In the genomic region with DNA sequence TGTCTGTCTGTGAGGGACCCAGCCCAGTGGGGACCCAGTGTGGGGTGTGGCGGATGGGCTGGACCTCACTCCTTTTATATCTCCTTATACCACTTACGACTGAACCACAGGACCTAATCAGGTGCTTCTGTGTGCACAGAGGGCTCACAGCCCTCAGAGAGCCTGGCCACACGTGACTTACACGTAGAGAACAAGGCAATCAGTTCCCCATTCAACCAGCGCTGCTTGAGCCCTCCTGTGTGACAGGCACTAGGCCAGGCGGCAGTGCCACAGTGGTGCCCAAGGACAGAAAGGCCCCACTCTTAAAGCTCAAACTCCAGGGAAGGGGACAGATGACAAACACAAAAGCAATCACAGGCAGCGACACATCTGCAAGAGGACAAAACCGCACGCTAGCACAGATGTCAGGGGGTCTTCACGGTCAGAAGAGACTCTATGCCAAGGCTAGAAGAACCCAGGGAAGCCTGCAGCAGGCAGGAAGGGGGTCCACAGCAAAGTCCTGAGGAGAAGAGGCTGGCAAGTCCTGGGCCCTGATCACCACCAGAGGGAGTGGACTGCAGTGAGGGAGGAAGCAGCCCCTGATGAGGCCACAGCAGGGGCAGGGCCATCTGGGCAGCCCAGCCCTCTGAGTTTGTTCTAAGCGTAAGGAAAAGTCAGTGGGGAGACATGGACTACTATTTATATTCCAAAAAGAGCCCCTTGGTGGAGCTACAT, we compare ENCODE assay signal across 9 cellular contexts. TPM values are rescaled to one million over a fixed set of nuclear protein-coding genes. Genes with fewer than 3 reads are reported as not detected.
A peak's percentile ranks its signal among the peaks of the same experiment; 100 is the strongest.
DNase-seq lines count a peak whose midpoint lies in the region; ATAC-seq and TF ChIP-seq lines count a peak whose summit lies in the region.
"Had no signal": no experiment of that assay in that cellular context is flagged by ENCODE, and none has a peak within 500 bp of the region (broad histone marks: within the 10 kb centered on the region; RNA-seq: fewer than 3 reads in every experiment).

No MANE protein-coding gene starts in this region.

- H3K79me2 ChIP-seq in mesendoderm (ENCODE audit: control insufficient read depth, insufficient read depth, low read length), result no peaks in the 10 kb centered on the region

- intact Hi-C loops in CD4-positive, alpha-beta memory T cell (cut with micrococcal nuclease), result no loop called here

- H3K4me2 ChIP-seq in mesendoderm (ENCODE audit: low read length), result no peak overlapping the region

- CTCF ChIA-PET in CD4-positive, alpha-beta memory T cell (lab: Charles Lee; ENCODE audit: partially characterized antibody), result interaction anchor here (1.0 kb wide), 1 partner anchor 48 kb away, joined by 3 read pairs; no protein-coding TSS in a partner anchor

- H4K8ac ChIP-seq in mesendoderm (ENCODE audit: low read depth, low read length), result no peak overlapping the region

- no peaks in the 10 kb centered on the region for H3K9me3 Mint-ChIP-seq in CD4-positive, alpha-beta memory T cell

- no peak overlapping the region for H3K56ac ChIP-seq in mesendoderm (ENCODE audit: low read length)

- peak overlapping the region in 1 of 8 donors; percentile 49 for H3K4me3 Mint-ChIP-seq in CD4-positive, alpha-beta memory T cell

- H3K27ac Mint-ChIP-seq in CD4-positive, alpha-beta memory T cell, result peak overlapping the region in 6 of 7 donors; percentile 1 to 83 (median 41)

- H2BK5ac ChIP-seq in mesendoderm (ENCODE audit: low read length), result no peak overlapping the region

- no peak overlapping the region for H3K18ac ChIP-seq in mesendoderm (ENCODE audit: low read length)

- H3K23ac ChIP-seq in mesendoderm (ENCODE audit: low read length), result no peak overlapping the region

- peak; percentile 57 for TF ChIP-seq CTCF in brain microvascular endothelial cell (IDR thresholded peaks at IDR 0.05; ENCODE audit: low read depth, low read length, missing control alignments)

- H3K9ac ChIP-seq in mesendoderm (ENCODE audit: low read length), result no peak overlapping the region

- POLR2A ChIA-PET in CD4-positive, alpha-beta memory T cell (lab: Charles Lee; ENCODE audit: partially characterized antibody), result no interaction called here

- H3K27ac ChIP-seq in CD4-positive, alpha-beta memory T cell (ENCODE audit: low read depth, low read length), result no peak overlapping the region
- no peak overlapping the region for H3K27ac ChIP-seq in brain microvascular endothelial cell
- H3K27ac ChIP-seq in mesendoderm (ENCODE audit: low read depth, low read length), result no peak overlapping the region

- peaks cover 7% of the 10 kb centered on the region for H3K79me1 ChIP-seq in mesendoderm (ENCODE audit: low read length)

- peaks cover 7% of the 10 kb centered on the region for H3K36me3 ChIP-seq in CD4-positive, alpha-beta memory T cell (ENCODE audit: insufficient read depth, low read length)
- H3K36me3 ChIP-seq in brain microvascular endothelial cell (replicated peaks) (peaks cover 4% of the 10 kb centered on the region), mesendoderm (ENCODE audit: control insufficient read depth, insufficient read depth, low read length) (no peaks in the 10 kb centered on the region)

- no peaks in the 10 kb centered on the region for H3K27me3 ChIP-seq in CD4-positive, alpha-beta memory T cell (ENCODE audit: insufficient read depth, low read length)
- no peaks in the 10 kb centered on the region for H3K27me3 ChIP-seq in brain microvascular endothelial cell (replicated peaks)
- H3K27me3 ChIP-seq in mesendoderm (ENCODE audit: insufficient read depth, low read length, poor library complexity), result no peaks in the 10 kb centered on the region

- H3K36me3 Mint-ChIP-seq in CD4-positive, alpha-beta memory T cell, result peaks cover 56 to 69% of the 10 kb centered on the region in 2 donors

- H3K9me3 ChIP-seq in CD4-positive, alpha-beta memory T cell (ENCODE audit: control insufficient read depth in 1 of 2, low read length in 2 of 2), result no peaks in the 10 kb centered on the region

- no peak overlapping the region for H3K4me3 ChIP-seq in CD4-positive, alpha-beta memory T cell (ENCODE audit: low read length in 2 of 2)
- H3K4me3 ChIP-seq in brain microvascular endothelial cell (ENCODE audit: low read depth, low read length), result no peak overlapping the region
- no peak overlapping the region for H3K4me3 ChIP-seq in mesendoderm (ENCODE audit: low read length)

- peaks cover 33% of the 10 kb centered on the region for H3K4me1 ChIP-seq in CD4-positive, alpha-beta memory T cell (ENCODE audit: insufficient read depth, low read length)
- H3K4me1 ChIP-seq in mesendoderm (ENCODE audit: control insufficient read depth, low read depth, low read length), result no peaks in the 10 kb centered on the region

- no peak overlapping the region for H4K5ac ChIP-seq in mesendoderm (ENCODE audit: low read length)

- DNase-seq in CD4-positive, alpha-beta memory T cell, result no peak
- DNase-seq in brain microvascular endothelial cell (no peak), mesendoderm (peak; percentile 75), HPDE6-E6E7 (ENCODE audit: extremely low spot score) (no peak), NCI-H2081 treated with DMSO at 0.1 percent for 48 hours (lab: John Stamatoyannopoulos, UW) (no peak)
- DNase-seq: T1000 had no signal

- in situ Hi-C loops in brain microvascular endothelial cell (cut with HindIII; ENCODE audit: low pct_ligation_motif_present, low sequenced_read_pairs), result no loop called here

- H3K27me3 Mint-ChIP-seq in CD4-positive, alpha-beta memory T cell, result no peaks in the 10 kb centered on the region

- no peak overlapping the region for H2AK5ac ChIP-seq in mesendoderm (ENCODE audit: low read length)

- H2BK120ac ChIP-seq in mesendoderm (ENCODE audit: low read depth, low read length), result no peak overlapping the region

- peaks cover 35 to 56% (median 45%) of the 10 kb centered on the region in 4 donors for H3K4me1 Mint-ChIP-seq in CD4-positive, alpha-beta memory T cell

- ATAC-seq in HG02610 (IDR thresholded peaks at IDR 0.05; ENCODE audit: unreplicated experiment) (peak; percentile 6), HG03469 (IDR thresholded peaks at IDR 0.05; ENCODE audit: unreplicated experiment) (no peak), HG03439 (IDR thresholded peaks at IDR 0.05; ENCODE audit: unreplicated experiment) (no peak)

- WGBS in mesendoderm (ENCODE audit: extremely low coverage, insufficient coverage, low lambda C conversion rate), result no CpG with 5 or more reads among the region's 11 CpGs

- no peak overlapping the region for H3K4ac ChIP-seq in mesendoderm (ENCODE audit: low read depth, low read length)

- no peak overlapping the region for H2BK15ac ChIP-seq in mesendoderm (replicated peaks; ENCODE audit: low read depth)

RNA-seq across cellular contexts. Expression of a gene that starts 39.3 kb away (rescaled TPM):
- total RNA-seq in CD4-positive, alpha-beta memory T cell, result 10 to 100 TPM; 62.1 to 66.9 TPM
- 10 to 100 TPM; 37.4 to 49.4 TPM for polyA plus RNA-seq in CD4-positive, alpha-beta memory T cell
- polyA plus RNA-seq in mesendoderm (2013, experiment 1 of 2), result 50.4 TPM
- polyA plus RNA-seq in mesendoderm (2013, experiment 2 of 2), result 51.1 TPM

RNA-seq across cellular contexts. Expression of a gene that starts 39.9 kb away (rescaled TPM):
- total RNA-seq in CD4-positive, alpha-beta memory T cell, result 10 to 100 TPM; 77.1 to 83.4 TPM
- polyA plus RNA-seq in CD4-positive, alpha-beta memory T cell, result 10 to 100 TPM in 1 of 2 donors, 1 to 10 TPM in 1; 7.0 to 20.2 TPM
- 69.4 TPM for polyA plus RNA-seq in mesendoderm (2013, experiment 1 of 2)
- polyA plus RNA-seq in mesendoderm (2013, experiment 2 of 2), result 69.2 TPM
